ENCODE assay signal across 14 cellular contexts in genomic region chr13:59666504-59666903, GRCh38.
DNase-seq lines count a peak whose midpoint lies in the region; ATAC-seq and TF ChIP-seq lines count a peak whose summit lies in the region.
"Had no signal": no experiment of that assay in that cellular context is flagged by ENCODE, and none has a peak within 500 bp of the region (broad histone marks: within the 10 kb centered on the region; RNA-seq: fewer than 3 reads in every experiment).

No MANE protein-coding gene starts in this region.

- no peaks in the 10 kb centered on the region for H3K9me3 ChIP-seq in hepatocyte (ENCODE audit: low read depth)

- no peak overlapping the region for H3K4me2 ChIP-seq in GM23338
- H3K4me2 ChIP-seq in hepatocyte: no peak overlapping the region
- H3K4me2 ChIP-seq: neural progenitor cell had no signal

- peaks cover 20% of the 10 kb centered on the region for H3K36me3 Mint-ChIP-seq in GM23338 (ENCODE audit: low read depth)

- no peaks in the 10 kb centered on the region for H3K36me3 ChIP-seq in GM23338 (ENCODE audit: insufficient read depth)
- no peaks in the 10 kb centered on the region for H3K36me3 ChIP-seq in hepatocyte (replicated peaks; ENCODE audit: insufficient read depth, low read depth)
- H3K36me3 ChIP-seq: neural progenitor cell had no signal

- H3K9me2 ChIP-seq in GM23338 (ENCODE audit: insufficient read depth) (no peaks in the 10 kb centered on the region; the same call in 1 of the 2 replicates), hepatocyte (replicated peaks; ENCODE audit: insufficient read depth) (no peaks in the 10 kb centered on the region)

- H3K4me1 Mint-ChIP-seq in GM23338: peaks cover 31% of the 10 kb centered on the region

- no peaks in the 10 kb centered on the region for H3F3A ChIP-seq in GM23338 (replicated peaks; ENCODE audit: low read depth)

- no peak overlapping the region for H3K4me3 Mint-ChIP-seq in GM23338
- H3K4me3 Mint-ChIP-seq: neural progenitor cell; stimulated activated naive CD8-positive, alpha-beta T cell treated with anti-CD3 and anti-CD28 coated beads, Interleukin-15, Interleukin-2, amounts not matched to agents 100 ng/mL and 50 ng/mL, for 24 hours; T-helper 2 cell treated with Interferon-gamma antibody and Interleukin-4, amounts not matched to agents 5 μg/mL and 100 μg/mL, for 36 hours had no signal

- H2AFZ ChIP-seq in GM23338 (no peak overlapping the region), hepatocyte (no peak overlapping the region)
- H2AFZ ChIP-seq: neural progenitor cell had no signal

- H3K79me2 ChIP-seq in GM23338 (replicated peaks; ENCODE audit: insufficient read depth) (no peaks in the 10 kb centered on the region), hepatocyte (no peaks in the 10 kb centered on the region)

- ATAC-seq in GM23338 (no peak), HG02571 (IDR thresholded peaks at IDR 0.05; ENCODE audit: unreplicated experiment) (no peak)

- H3K4me1 ChIP-seq in GM23338 (ENCODE audit: insufficient read depth): peaks cover 24% of the 10 kb centered on the region
- H3K4me1 ChIP-seq in hepatocyte (ENCODE audit: insufficient read depth): peaks cover 10% of the 10 kb centered on the region

- H3K27ac ChIP-seq in GM23338 (ENCODE audit: low read depth) (no peak overlapping the region), hepatocyte (no peak overlapping the region)
- H3K27ac ChIP-seq: neural progenitor cell had no signal

- no peaks in the 10 kb centered on the region for H3K27me3 Mint-ChIP-seq in GM23338 (ENCODE audit: insufficient read depth, low read depth, poor library complexity)
- H3K27me3 Mint-ChIP-seq: stimulated activated naive CD8-positive, alpha-beta T cell treated with anti-CD3 and anti-CD28 coated beads, Interleukin-15, Interleukin-2, amounts not matched to agents 100 ng/mL and 50 ng/mL, for 24 hours had no signal

- H4K20me1 ChIP-seq in GM23338 (replicated peaks; ENCODE audit: insufficient read depth) (no peaks in the 10 kb centered on the region), hepatocyte (ENCODE audit: insufficient read depth, poor library complexity, severe bottlenecking) (no peaks in the 10 kb centered on the region)

- DNase-seq in GM23338 (ENCODE audit: low spot score) (no peak), NOMO-1 (lab: John Stamatoyannopoulos, UW; ENCODE audit: unreplicated experiment in 2 of 2) (peak; percentile 33 to 91), fibroblast of peridontal ligament (ENCODE audit: extremely low read depth) (peak; percentile 23), pulmonary artery endothelial cell (ENCODE audit: low read depth, low spot score) (peak; percentile 81), hepatocyte (ENCODE audit: low spot score) (no peak), GM03348 (ENCODE audit: low spot score) (no peak), amniotic stem cell (lab: John Stamatoyannopoulos, UW) (no peak)
- DNase-seq: activated CD8-positive, alpha-beta memory T cell treated with anti-CD3 and anti-CD28 coated beads, Interleukin-2, amount 50 U/mL, for 4 hours; NCI-H1048; stimulated activated CD4-positive, alpha-beta T cell treated with anti-CD3 and anti-CD28 coated beads, Interleukin-2, amount 100 ng/mL, for 24 hours had no signal

- no peak overlapping the region for H3K4me3 ChIP-seq in GM23338
- no peak overlapping the region for H3K4me3 ChIP-seq in hepatocyte
- H3K4me3 ChIP-seq: neural progenitor cell had no signal

- peak overlapping the region; percentile 70; the same call in 1 of the 2 replicates for H3K27ac Mint-ChIP-seq in GM23338
- H3K27ac Mint-ChIP-seq: neural progenitor cell; stimulated activated naive CD8-positive, alpha-beta T cell treated with anti-CD3 and anti-CD28 coated beads, Interleukin-15, Interleukin-2, amounts not matched to agents 100 ng/mL and 50 ng/mL, for 24 hours; T-helper 2 cell treated with Interferon-gamma antibody and Interleukin-4, amounts not matched to agents 5 μg/mL and 100 μg/mL, for 36 hours had no signal

- TF ChIP-seq CTCF in GM23338 (conservative IDR thresholded peaks at IDR 0.05; ENCODE audit: low read depth in 2 of 2): no peak
- TF ChIP-seq CTCF in hepatocyte (IDR thresholded peaks at IDR 0.05; ENCODE audit: poor library complexity): no peak

- WGBS in hepatocyte (ENCODE audit: low lambda C conversion rate, missing lambda C conversion rate): 78% methylated on average over 7 of the region's 7 CpGs

- H3K27me3 ChIP-seq in GM23338 (ENCODE audit: insufficient read depth) (no peaks in the 10 kb centered on the region), hepatocyte (no peaks in the 10 kb centered on the region)
- H3K27me3 ChIP-seq: neural progenitor cell had no signal

- H3K9me3 Mint-ChIP-seq in GM23338: no peaks in the 10 kb centered on the region; the same call in 2 of the 3 replicates
- H3K9me3 Mint-ChIP-seq: neural progenitor cell; stimulated activated naive CD8-positive, alpha-beta T cell treated with anti-CD3 and anti-CD28 coated beads, Interleukin-15, Interleukin-2, amounts not matched to agents 100 ng/mL and 50 ng/mL, for 24 hours; T-helper 2 cell treated with Interferon-gamma antibody and Interleukin-4, amounts not matched to agents 5 μg/mL and 100 μg/mL, for 36 hours had no signal

TF ChIP-seq in GM23338, 12 proteins besides CTCF, POLR2A, EP300 and RAD21 (continues in another document):
- TF ChIP-seq REST (IDR thresholded peaks at IDR 0.05; ENCODE audit: unreplicated experiment) (no peak), EZH2phosphoT487 (IDR thresholded peaks at IDR 0.05; ENCODE audit: unreplicated experiment) (no peak), CREB1 (CRISPR knock-in tag; IDR thresholded peaks at IDR 0.05; ENCODE audit: low read depth) (no peak), EZH2 (IDR thresholded peaks at IDR 0.05; ENCODE audit: low read depth, unreplicated experiment) (no peak), NANOG (IDR thresholded peaks at IDR 0.05; ENCODE audit: borderline replicate concordance) (no peak), POLR2AphosphoS5 (IDR thresholded peaks at IDR 0.05; ENCODE audit: low read depth) (no peak), JUNB (IDR thresholded peaks at IDR 0.05; ENCODE audit: unreplicated experiment) (no peak)

Comparison
In these comparisons a context has a peak if more than half of its experiments do, and no peak if none do; other contexts are left out.
1. DNase-seq: peak in NOMO-1 (2 of 2), fibroblast of peridontal ligament (single experiment) and pulmonary artery endothelial cell (single experiment); none in GM23338 (single experiment), hepatocyte (single experiment), GM03348 (single experiment) and amniotic stem cell (single experiment).